ENCODE assay signal across 12 cellular contexts in the genomic region with DNA sequence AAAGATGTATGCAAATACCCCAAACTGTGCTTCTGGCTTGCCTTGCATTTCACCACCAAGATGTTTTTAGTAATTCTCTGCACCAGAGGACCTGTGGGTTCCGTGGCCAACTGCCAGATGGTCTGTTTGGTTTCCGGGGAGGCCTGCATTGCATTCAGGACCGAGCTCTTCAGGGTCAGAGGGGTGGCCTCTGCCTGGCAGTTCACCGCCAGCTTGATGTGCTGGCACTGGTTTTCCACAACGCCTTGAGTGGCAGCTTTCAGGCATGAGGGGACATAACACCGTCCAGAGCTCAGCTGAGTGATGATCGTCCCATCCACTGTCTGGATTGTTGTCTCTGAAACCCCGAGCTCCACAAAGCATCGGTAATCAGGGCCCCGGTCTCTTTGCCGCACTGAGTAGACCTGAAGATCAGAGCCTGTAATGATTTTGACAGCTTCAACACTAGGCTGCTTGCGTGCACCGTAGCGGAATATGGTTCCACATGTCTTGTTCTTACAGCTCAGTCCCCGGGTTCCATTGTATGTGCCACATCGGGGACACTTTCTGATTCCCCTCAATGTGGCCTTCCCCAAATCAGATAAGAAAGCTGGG. TPM values are rescaled to one million over a fixed set of nuclear protein-coding genes. Genes with fewer than 3 reads are reported as not detected.
A peak's percentile ranks its signal among the peaks of the same experiment; 100 is the strongest.
DNase-seq lines count a peak whose midpoint lies in the region; ATAC-seq and TF ChIP-seq lines count a peak whose summit lies in the region.
"Had no signal": no experiment of that assay in that cellular context is flagged by ENCODE, and none has a peak within 500 bp of the region (broad histone marks: within the 10 kb centered on the region; RNA-seq: fewer than 3 reads in every experiment).

No MANE protein-coding gene starts in this region.

- peak overlapping the region in 5 of 8 donors; percentile 32 to 72 (median 58) for H3K27ac ChIP-seq in spleen

- ATAC-seq in GM19035 (IDR thresholded peaks at IDR 0.05; ENCODE audit: unreplicated experiment), result peak; percentile 77
- ATAC-seq in HG02623 (IDR thresholded peaks at IDR 0.05; ENCODE audit: unreplicated experiment), result peak; percentile 87

- peak; percentile 96 for DNase-seq in MV-4-11 (lab: John Stamatoyannopoulos, UW)
- peak; percentile 78 for DNase-seq in spleen
- DNase-seq in stimulated activated CD4-positive, alpha-beta T cell treated with anti-CD3 and anti-CD28 coated beads, Interleukin-12 subunit alpha, Interleukin-12 subunit beta, amount 100 ng/mL, for 4 hours, result no peak
- no peak for DNase-seq in BE2C
- no peak for DNase-seq in dedifferentiated amniotic fluid mesenchymal stem cell (ENCODE audit: extremely low spot score)
- DNase-seq: activated CD8-positive, alpha-beta memory T cell treated with anti-CD3 and anti-CD28 coated beads, Interleukin-2, amount 50 U/mL, for 4 hours; DMS153; NCI-H446 treated with DMSO at 0.1 percent for 48 hours; posterior cingulate gyrus; T-helper 1 cell had no signal

- TF ChIP-seq CTCF in spleen (IDR thresholded peaks at IDR 0.05 in 8 of 11, conservative IDR thresholded peaks at IDR 0.05 in 3 of 11) (no peak), BE2C (IDR thresholded peaks at IDR 0.05; ENCODE audit: low read depth, low read length) (no peak)

- H3K36me3 ChIP-seq in spleen (peaks cover 3 to 62% (median 44%) of the 10 kb centered on the region in 6 donors), BE2C (no peaks in the 10 kb centered on the region; the same call in none of the 2 replicates)

- no peaks in the 10 kb centered on the region for H3K27me3 ChIP-seq in spleen (replicated peaks in 1 of 7)
- H3K27me3 ChIP-seq in BE2C, result no peaks in the 10 kb centered on the region

- no peak for TF ChIP-seq POLR2A in spleen (IDR thresholded peaks at IDR 0.05)

- H3K4me3 ChIP-seq in spleen, result no peak overlapping the region
- H3K4me3 ChIP-seq in BE2C (ENCODE audit: low read depth, low read length), result no peak overlapping the region

- H3K4me1 ChIP-seq in spleen (peaks cover 0 to 10% (median 0%) of the 10 kb centered on the region in 6 donors), BE2C (no peaks in the 10 kb centered on the region)

- intact Hi-C loops in spleen (cut with DNase I; ENCODE audit: low total_unique reads), result loop anchor here (5.0 kb wide), 1 partner anchor 34 kb away; no protein-coding TSS in a partner anchor

- 67 to 82% (median 77%) methylated on average over 11 to 16 of the region's 16 CpGs for WGBS in spleen, 5 donors

- H3K9me3 ChIP-seq in spleen (no peaks in the 10 kb centered on the region), BE2C (no peaks in the 10 kb centered on the region)

RNA-seq across cellular contexts. Expression of a gene that starts 9.4 kb away (rescaled TPM):
- total RNA-seq in spleen, result 10 to 100 TPM; 11.2 to 24.3 (median 20.3) TPM
- 10 to 100 TPM in 1 of 3 donors, 1 to 10 TPM in 2; 6.0 to 13.6 (median 9.7) TPM for polyA plus RNA-seq in spleen
- polyA plus RNA-seq in BE2C (2012; ENCODE audit: insufficient read depth, insufficient read length, low read depth), result 11.4 TPM

Comparison
In these comparisons a context has a peak if more than half of its experiments do, and no peak if none do; other contexts are left out.
1. DNase-seq: peak in MV-4-11 (single experiment) and spleen (single experiment); none in stimulated activated CD4-positive, alpha-beta T cell treated with anti-CD3 and anti-CD28 coated beads, Interleukin-12 subunit alpha, Interleukin-12 subunit beta, amount 100 ng/mL, for 4 hours (single experiment), BE2C (single experiment) and dedifferentiated amniotic fluid mesenchymal stem cell (single experiment).